ENCODE assay signal across 1 cellular context in the genomic region with DNA sequence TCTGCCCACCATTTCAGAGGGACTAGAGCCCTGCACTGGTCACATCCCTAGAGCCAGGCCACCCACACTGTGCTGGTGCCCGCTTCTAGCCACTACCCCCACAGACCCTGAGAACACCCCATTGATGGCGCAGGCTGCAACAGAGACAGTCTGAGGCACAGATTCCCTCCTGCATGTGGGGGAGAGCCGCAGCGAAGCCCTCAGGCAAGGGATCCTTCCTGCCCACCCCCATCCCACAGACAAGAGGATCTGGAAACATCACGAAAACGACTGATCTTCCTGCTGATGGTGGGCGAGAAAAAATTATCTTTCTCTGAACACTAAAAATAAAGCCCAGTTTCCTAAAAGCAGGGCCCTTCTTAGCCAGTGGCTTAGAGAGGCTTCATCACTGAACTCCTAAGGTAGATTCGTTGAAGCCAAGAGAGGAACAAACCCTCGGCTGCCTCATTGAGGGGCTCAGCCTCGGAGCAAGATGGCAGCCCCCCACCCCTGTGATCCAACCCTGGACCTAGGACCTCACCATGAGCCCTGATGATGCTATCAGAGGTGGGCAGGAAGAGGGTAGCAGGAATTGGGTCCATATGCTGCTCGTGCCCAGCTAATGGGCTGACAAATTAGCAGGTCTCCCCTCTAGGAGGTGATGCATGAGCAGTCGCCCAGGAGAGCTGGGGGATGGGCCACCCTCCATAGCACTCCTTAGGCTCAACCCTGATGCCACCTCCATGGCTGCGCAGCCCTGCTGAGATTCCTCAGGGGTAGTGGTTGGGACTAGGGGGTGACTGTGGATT.
TF ChIP-seq lines count a peak whose summit lies in the region.

No MANE protein-coding gene starts in this region.

TF ChIP-seq in H1, 55 proteins besides CTCF, POLR2A, EP300 and RAD21:
- TF ChIP-seq EGR1 (IDR thresholded peaks at IDR 0.05; ENCODE audit: borderline replicate concordance, low read depth, low read length) (no peak), BACH1 (IDR thresholded peaks at IDR 0.05; ENCODE audit: low read length) (no peak), SAP30 (IDR thresholded peaks at IDR 0.05; ENCODE audit: insufficient read depth, insufficient replicate concordance, low read length) (no peak), BCL11A (IDR thresholded peaks at IDR 0.05; ENCODE audit: low read depth in 2 of 2, low read length in 2 of 2) (no peak), EZH2 (IDR thresholded peaks at IDR 0.05; ENCODE audit: low read depth, low read length, severe bottlenecking) (no peak)
- TF ChIP-seq, protein P1, sequence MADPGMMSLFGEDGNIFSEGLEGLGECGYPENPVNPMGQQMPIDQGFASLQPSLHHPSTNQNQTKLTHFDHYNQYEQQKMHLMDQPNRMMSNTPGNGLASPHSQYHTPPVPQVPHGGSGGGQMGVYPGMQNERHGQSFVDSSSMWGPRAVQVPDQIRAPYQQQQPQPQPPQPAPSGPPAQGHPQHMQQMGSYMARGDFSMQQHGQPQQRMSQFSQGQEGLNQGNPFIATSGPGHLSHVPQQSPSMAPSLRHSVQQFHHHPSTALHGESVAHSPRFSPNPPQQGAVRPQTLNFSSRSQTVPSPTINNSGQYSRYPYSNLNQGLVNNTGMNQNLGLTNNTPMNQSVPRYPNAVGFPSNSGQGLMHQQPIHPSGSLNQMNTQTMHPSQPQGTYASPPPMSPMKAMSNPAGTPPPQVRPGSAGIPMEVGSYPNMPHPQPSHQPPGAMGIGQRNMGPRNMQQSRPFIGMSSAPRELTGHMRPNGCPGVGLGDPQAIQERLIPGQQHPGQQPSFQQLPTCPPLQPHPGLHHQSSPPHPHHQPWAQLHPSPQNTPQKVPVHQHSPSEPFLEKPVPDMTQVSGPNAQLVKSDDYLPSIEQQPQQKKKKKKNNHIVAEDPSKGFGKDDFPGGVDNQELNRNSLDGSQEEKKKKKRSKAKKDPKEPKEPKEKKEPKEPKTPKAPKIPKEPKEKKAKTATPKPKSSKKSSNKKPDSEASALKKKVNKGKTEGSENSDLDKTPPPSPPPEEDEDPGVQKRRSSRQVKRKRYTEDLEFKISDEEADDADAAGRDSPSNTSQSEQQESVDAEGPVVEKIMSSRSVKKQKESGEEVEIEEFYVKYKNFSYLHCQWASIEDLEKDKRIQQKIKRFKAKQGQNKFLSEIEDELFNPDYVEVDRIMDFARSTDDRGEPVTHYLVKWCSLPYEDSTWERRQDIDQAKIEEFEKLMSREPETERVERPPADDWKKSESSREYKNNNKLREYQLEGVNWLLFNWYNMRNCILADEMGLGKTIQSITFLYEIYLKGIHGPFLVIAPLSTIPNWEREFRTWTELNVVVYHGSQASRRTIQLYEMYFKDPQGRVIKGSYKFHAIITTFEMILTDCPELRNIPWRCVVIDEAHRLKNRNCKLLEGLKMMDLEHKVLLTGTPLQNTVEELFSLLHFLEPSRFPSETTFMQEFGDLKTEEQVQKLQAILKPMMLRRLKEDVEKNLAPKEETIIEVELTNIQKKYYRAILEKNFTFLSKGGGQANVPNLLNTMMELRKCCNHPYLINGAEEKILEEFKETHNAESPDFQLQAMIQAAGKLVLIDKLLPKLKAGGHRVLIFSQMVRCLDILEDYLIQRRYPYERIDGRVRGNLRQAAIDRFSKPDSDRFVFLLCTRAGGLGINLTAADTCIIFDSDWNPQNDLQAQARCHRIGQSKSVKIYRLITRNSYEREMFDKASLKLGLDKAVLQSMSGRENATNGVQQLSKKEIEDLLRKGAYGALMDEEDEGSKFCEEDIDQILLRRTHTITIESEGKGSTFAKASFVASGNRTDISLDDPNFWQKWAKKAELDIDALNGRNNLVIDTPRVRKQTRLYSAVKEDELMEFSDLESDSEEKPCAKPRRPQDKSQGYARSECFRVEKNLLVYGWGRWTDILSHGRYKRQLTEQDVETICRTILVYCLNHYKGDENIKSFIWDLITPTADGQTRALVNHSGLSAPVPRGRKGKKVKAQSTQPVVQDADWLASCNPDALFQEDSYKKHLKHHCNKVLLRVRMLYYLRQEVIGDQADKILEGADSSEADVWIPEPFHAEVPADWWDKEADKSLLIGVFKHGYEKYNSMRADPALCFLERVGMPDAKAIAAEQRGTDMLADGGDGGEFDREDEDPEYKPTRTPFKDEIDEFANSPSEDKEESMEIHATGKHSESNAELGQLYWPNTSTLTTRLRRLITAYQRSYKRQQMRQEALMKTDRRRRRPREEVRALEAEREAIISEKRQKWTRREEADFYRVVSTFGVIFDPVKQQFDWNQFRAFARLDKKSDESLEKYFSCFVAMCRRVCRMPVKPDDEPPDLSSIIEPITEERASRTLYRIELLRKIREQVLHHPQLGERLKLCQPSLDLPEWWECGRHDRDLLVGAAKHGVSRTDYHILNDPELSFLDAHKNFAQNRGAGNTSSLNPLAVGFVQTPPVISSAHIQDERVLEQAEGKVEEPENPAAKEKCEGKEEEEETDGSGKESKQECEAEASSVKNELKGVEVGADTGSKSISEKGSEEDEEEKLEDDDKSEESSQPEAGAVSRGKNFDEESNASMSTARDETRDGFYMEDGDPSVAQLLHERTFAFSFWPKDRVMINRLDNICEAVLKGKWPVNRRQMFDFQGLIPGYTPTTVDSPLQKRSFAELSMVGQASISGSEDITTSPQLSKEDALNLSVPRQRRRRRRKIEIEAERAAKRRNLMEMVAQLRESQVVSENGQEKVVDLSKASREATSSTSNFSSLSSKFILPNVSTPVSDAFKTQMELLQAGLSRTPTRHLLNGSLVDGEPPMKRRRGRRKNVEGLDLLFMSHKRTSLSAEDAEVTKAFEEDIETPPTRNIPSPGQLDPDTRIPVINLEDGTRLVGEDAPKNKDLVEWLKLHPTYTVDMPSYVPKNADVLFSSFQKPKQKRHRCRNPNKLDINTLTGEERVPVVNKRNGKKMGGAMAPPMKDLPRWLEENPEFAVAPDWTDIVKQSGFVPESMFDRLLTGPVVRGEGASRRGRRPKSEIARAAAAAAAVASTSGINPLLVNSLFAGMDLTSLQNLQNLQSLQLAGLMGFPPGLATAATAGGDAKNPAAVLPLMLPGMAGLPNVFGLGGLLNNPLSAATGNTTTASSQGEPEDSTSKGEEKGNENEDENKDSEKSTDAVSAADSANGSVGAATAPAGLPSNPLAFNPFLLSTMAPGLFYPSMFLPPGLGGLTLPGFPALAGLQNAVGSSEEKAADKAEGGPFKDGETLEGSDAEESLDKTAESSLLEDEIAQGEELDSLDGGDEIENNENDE (IDR thresholded peaks at IDR 0.05; ENCODE audit: insufficient replicate concordance, low read length): no peak
- TF ChIP-seq, protein P2, sequence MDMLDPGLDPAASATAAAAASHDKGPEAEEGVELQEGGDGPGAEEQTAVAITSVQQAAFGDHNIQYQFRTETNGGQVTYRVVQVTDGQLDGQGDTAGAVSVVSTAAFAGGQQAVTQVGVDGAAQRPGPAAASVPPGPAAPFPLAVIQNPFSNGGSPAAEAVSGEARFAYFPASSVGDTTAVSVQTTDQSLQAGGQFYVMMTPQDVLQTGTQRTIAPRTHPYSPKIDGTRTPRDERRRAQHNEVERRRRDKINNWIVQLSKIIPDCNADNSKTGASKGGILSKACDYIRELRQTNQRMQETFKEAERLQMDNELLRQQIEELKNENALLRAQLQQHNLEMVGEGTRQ (IDR thresholded peaks at IDR 0.05; ENCODE audit: low read length): no peak
TF ChIP-seq in H1: peak in this region for 0.
